Comparison of ENCODE assay signal across 14 cellular contexts in the genomic region with DNA sequence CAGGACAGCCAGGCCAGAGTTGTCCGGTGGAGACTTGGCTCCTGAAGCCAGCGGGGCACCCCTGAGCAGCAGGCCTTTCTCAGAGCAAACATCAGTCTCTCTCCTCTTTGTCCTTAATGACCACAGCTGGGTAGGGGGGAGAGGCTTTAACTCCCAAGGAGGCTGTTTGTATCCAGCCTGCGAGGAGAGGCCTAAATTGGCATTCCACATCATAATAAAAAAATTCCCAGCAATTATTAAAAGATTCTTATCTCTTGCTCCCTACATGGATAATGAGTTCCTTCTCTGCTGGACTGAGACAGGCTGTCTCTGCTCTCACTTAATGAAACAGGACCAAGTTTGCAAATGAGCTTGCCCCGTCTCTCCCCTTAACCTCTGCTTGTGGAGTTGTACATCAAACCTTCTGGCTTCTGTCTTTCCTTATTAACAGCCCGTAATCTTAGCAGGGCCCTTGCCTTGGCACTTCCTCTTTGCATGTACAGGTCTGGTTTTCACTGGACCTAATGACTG.
DNase-seq lines count a peak whose midpoint lies in the region; ATAC-seq and TF ChIP-seq lines count a peak whose summit lies in the region.
"Had no signal": no experiment of that assay in that cellular context is flagged by ENCODE, and none has a peak within 500 bp of the region (broad histone marks: within the 10 kb centered on the region; RNA-seq: fewer than 3 reads in every experiment).

No MANE protein-coding gene starts in this region.

- no peak for TF ChIP-seq CTCF in A673 (conservative IDR thresholded peaks at IDR 0.05; ENCODE audit: low read depth, low read length)
- TF ChIP-seq CTCF in IMR-90 (conservative IDR thresholded peaks at IDR 0.05; ENCODE audit: low read depth, low read length) = no peak
- TF ChIP-seq CTCF in breast epithelium (IDR thresholded peaks at IDR 0.05) = no peak
- TF ChIP-seq CTCF in neural crest cell (conservative IDR thresholded peaks at IDR 0.05) = no peak

- peaks cover 45% of the 10 kb centered on the region for H3K4me1 Mint-ChIP-seq in neural crest cell
- H3K4me1 Mint-ChIP-seq: natural killer cell had no signal

- H3K23ac ChIP-seq in IMR-90 (ENCODE audit: low read depth, low read length) = peak overlapping the region; percentile 46; the same call in 1 of the 2 replicates

- H3K79me1 ChIP-seq in IMR-90 (ENCODE audit: low read depth in 1 of 2, low read length in 2 of 2) = no peaks in the 10 kb centered on the region

- H3K9ac ChIP-seq in IMR-90 (ENCODE audit: low read depth, low read length) = peak overlapping the region; percentile 10; the same call in 1 of the 2 replicates

- H3K4me1 ChIP-seq in A673 (ENCODE audit: insufficient read depth, low read length, poor library complexity, severe bottlenecking) (peaks cover 19% of the 10 kb centered on the region), IMR-90 (ENCODE audit: control insufficient read depth, insufficient read depth, low read length) (peaks cover 36% of the 10 kb centered on the region), breast epithelium (peaks cover 10 to 12% of the 10 kb centered on the region in 2 donors)

- peaks cover 10% of the 10 kb centered on the region for H3K9me1 ChIP-seq in IMR-90 (ENCODE audit: insufficient read depth, low read length)

- H3K56ac ChIP-seq in IMR-90 (ENCODE audit: extremely low read depth, insufficient read depth, low read length) = peak overlapping the region; percentile 21; the same call in 1 of the 2 replicates

- peak overlapping the region; percentile 94 for H2BK5ac ChIP-seq in IMR-90 (ENCODE audit: low read depth, low read length, poor library complexity, severe bottlenecking)

- H3K36me3 ChIP-seq in A673 (ENCODE audit: insufficient read depth, low read length, poor library complexity, severe bottlenecking) = no peaks in the 10 kb centered on the region
- H3K36me3 ChIP-seq in IMR-90 (ENCODE audit: control insufficient read depth, insufficient read depth, low read length) = no peaks in the 10 kb centered on the region
- no peaks in the 10 kb centered on the region for H3K36me3 ChIP-seq in breast epithelium

- H2BK15ac ChIP-seq in IMR-90 (ENCODE audit: low read depth, low read length) = 0 out of 3 replicates have a peak overlapping the region, but pooled peaks have one; percentile 49

- H3K4me2 ChIP-seq in IMR-90 (ENCODE audit: low read depth, low read length) = peak overlapping the region; percentile 22; the same call in 1 of the 2 replicates

- H2AK5ac ChIP-seq in IMR-90 (ENCODE audit: low read depth, low read length) = peak overlapping the region; percentile 83

- H3K18ac ChIP-seq in IMR-90 (ENCODE audit: low read depth, low read length) = peak overlapping the region; percentile 79

- peak overlapping the region; percentile 82 for H2BK20ac ChIP-seq in IMR-90 (ENCODE audit: low read depth, low read length)

- DNase-seq in A673 (ENCODE audit: low spot score) (peak; percentile 54), IMR-90 (no peak), breast epithelium (ENCODE audit: low spot score in 2 of 2) (no peak), neural crest cell (ENCODE audit: low read depth, low spot score) (no peak), anterior cingulate cortex (lab: John Stamatoyannopoulos, UW) (no peak), NCI-H2081 treated with DMSO at 0.1 percent for 48 hours (lab: John Stamatoyannopoulos, UW) (no peak)
- DNase-seq: activated CD8-positive, alpha-beta memory T cell treated with anti-CD3 and anti-CD28 coated beads for 24 hours; DMS53; natural killer cell; NCI-H146; NCI-H748 treated with DMSO at 0.1 percent for 48 hours had no signal

- in situ Hi-C loops in IMR-90 (cut with MboI; ENCODE audit: low sequenced_read_pairs) = loop anchor here (25.0 kb wide), 1 partner anchor 1111 kb away; no protein-coding TSS in a partner anchor

- BruUV-seq in A673 (replicated peaks; lab: Mats Ljungman, UMichigan) = no TSS peak
- BruUV-seq in IMR-90 (replicated peaks; lab: Mats Ljungman, UMichigan) = no TSS peak

- TF ChIP-seq RAD21 in IMR-90 (IDR thresholded peaks at IDR 0.05; ENCODE audit: low read length) = no peak

- H3K9me3 ChIP-seq in A673 (ENCODE audit: low read depth, low read length, poor library complexity, severe bottlenecking) (no peaks in the 10 kb centered on the region), IMR-90 (ENCODE audit: control insufficient read depth, insufficient read depth, low read length) (no peaks in the 10 kb centered on the region), breast epithelium (no peaks in the 10 kb centered on the region)

- H3K27me3 Mint-ChIP-seq in neural crest cell (ENCODE audit: low read depth) = peaks cover 92% of the 10 kb centered on the region

- peak overlapping the region; percentile 71 for H2AFZ ChIP-seq in IMR-90 (replicated peaks; ENCODE audit: low read length, poor library complexity)

- peak overlapping the region; percentile 28 for H3K27ac Mint-ChIP-seq in neural crest cell (ENCODE audit: unreplicated experiment)
- H3K27ac Mint-ChIP-seq: natural killer cell had no signal

- no peaks in the 10 kb centered on the region for H3K27me3 ChIP-seq in A673 (replicated peaks; ENCODE audit: insufficient read depth, low read depth, low read length, poor library complexity)
- peaks cover 2% of the 10 kb centered on the region; the same call in 1 of the 2 replicates for H3K27me3 ChIP-seq in IMR-90 (ENCODE audit: control insufficient read depth, insufficient read depth, low read length)
- no peaks in the 10 kb centered on the region for H3K27me3 ChIP-seq in breast epithelium

- no peak overlapping the region for H3K27ac ChIP-seq in A673 (ENCODE audit: low read depth, low read length, poor library complexity, severe bottlenecking)
- H3K27ac ChIP-seq in IMR-90 (ENCODE audit: insufficient read depth, low read length) = peak overlapping the region; percentile 34
- peak overlapping the region; percentile 56 to 78 for H3K27ac ChIP-seq in breast epithelium

- H3K14ac ChIP-seq in IMR-90 (replicated peaks; ENCODE audit: low read depth, low read length) = peak overlapping the region; percentile 77

- H3K4ac ChIP-seq in IMR-90 (ENCODE audit: low read depth, low read length) = peak overlapping the region; percentile 76

- H2AK9ac ChIP-seq in IMR-90 (replicated peaks; ENCODE audit: low read depth, low read length, poor library complexity) = peak overlapping the region; percentile 78

- H4K8ac ChIP-seq in IMR-90 (ENCODE audit: low read depth in 2 of 2, low read length in 2 of 2) = peak overlapping the region; percentile 32 to 92

- H4K20me1 ChIP-seq in IMR-90 (ENCODE audit: insufficient read depth, low read length) = no peaks in the 10 kb centered on the region

- ATAC-seq in IMR-90 (ENCODE audit: low read depth) (no peak), HG03159 (IDR thresholded peaks at IDR 0.05; ENCODE audit: unreplicated experiment) (no peak), GM19467 (IDR thresholded peaks at IDR 0.05; ENCODE audit: unreplicated experiment) (no peak)
- ATAC-seq: K562, natural killer cell had no signal

- no peak overlapping the region for H3K4me3 Mint-ChIP-seq in neural crest cell
- H3K4me3 Mint-ChIP-seq: natural killer cell had no signal

- H3K36me3 Mint-ChIP-seq in neural crest cell (ENCODE audit: low read depth) = no peaks in the 10 kb centered on the region
- H3K36me3 Mint-ChIP-seq: natural killer cell had no signal

- peak overlapping the region; percentile 73 for H4K5ac ChIP-seq in IMR-90 (ENCODE audit: low read depth, low read length)

- H3K9me3 Mint-ChIP-seq in neural crest cell = no peaks in the 10 kb centered on the region
- H3K9me3 Mint-ChIP-seq: natural killer cell had no signal

- peak overlapping the region; percentile 86 for H4K91ac ChIP-seq in IMR-90 (ENCODE audit: insufficient read depth, low read depth, low read length)

- POLR2A ChIA-PET in A673 (lab: Charles Lee; ENCODE audit: low non-redundant PET) = no interaction called here
- POLR2A ChIA-PET in IMR-90 (lab: Charles Lee; ENCODE audit: unreplicated experiment) = interaction anchor here (1.0 kb wide), 2 partner anchors 12 to 35 kb away, joined by 3 read pairs; no protein-coding TSS in a partner anchor

- intact Hi-C loops in A673 (cut with micrococcal nuclease; ENCODE audit: unreplicated experiment) = no loop called here
- intact Hi-C loops in IMR-90 (cut with micrococcal nuclease) = no loop called here
- intact Hi-C loops in breast epithelium (cut with DNase I; ENCODE audit: low total_unique reads) = no loop called here

- dilution Hi-C loops in IMR-90 (cut with HindIII; ENCODE audit: low sequenced_read_pairs, unreplicated experiment) = no loop called here

- WGBS in IMR-90 (ENCODE audit: extremely low coverage in 2 of 2, insufficient read length in 1 of 2), 2 experiments = no CpG with 5 or more reads among the region's 5 CpGs

- peak overlapping the region; percentile 90 for H2BK120ac ChIP-seq in IMR-90 (ENCODE audit: low read depth, low read length)

- H3K4me3 ChIP-seq in A673 (ENCODE audit: low read depth, low read length, poor library complexity, severe bottlenecking) = no peak overlapping the region
- H3K4me3 ChIP-seq in IMR-90 (ENCODE audit: insufficient read depth, low read depth, low read length) = no peak overlapping the region
- H3K4me3 ChIP-seq in breast epithelium = no peak overlapping the region
- H3K4me3 ChIP-seq: K562 had no signal

- CTCF ChIA-PET in A673 (lab: Charles Lee) (interaction anchor here (0.6 kb wide), 1 partner anchor 11 kb away, joined by 3 read pairs; no protein-coding TSS in a partner anchor), IMR-90 (lab: Yijun Ruan, JAX) (interaction anchor here (0.8 to 3.0 kb wide), 3 partner anchors 21 to 23 kb away, joined by 5 to 14 read pairs (median 10); no protein-coding TSS in a partner anchor)

- TF ChIP-seq POLR2A in IMR-90 (IDR thresholded peaks at IDR 0.05; ENCODE audit: low read depth, low read length) (no peak), breast epithelium (IDR thresholded peaks at IDR 0.05) (no peak)

TF ChIP-seq in IMR-90, 13 proteins besides CTCF, POLR2A, EP300 and RAD21:
- TF ChIP-seq MAZ (IDR thresholded peaks at IDR 0.05; ENCODE audit: borderline replicate concordance, low read depth, low read length) (no peak), NFE2L2 (IDR thresholded peaks at IDR 0.05; ENCODE audit: low read depth, low read length) (no peak), BHLHE40 (IDR thresholded peaks at IDR 0.05; ENCODE audit: low read depth, low read length) (no peak), FOS (IDR thresholded peaks at IDR 0.05; ENCODE audit: low read depth, low read length) (no peak)
- TF ChIP-seq, protein P1, sequence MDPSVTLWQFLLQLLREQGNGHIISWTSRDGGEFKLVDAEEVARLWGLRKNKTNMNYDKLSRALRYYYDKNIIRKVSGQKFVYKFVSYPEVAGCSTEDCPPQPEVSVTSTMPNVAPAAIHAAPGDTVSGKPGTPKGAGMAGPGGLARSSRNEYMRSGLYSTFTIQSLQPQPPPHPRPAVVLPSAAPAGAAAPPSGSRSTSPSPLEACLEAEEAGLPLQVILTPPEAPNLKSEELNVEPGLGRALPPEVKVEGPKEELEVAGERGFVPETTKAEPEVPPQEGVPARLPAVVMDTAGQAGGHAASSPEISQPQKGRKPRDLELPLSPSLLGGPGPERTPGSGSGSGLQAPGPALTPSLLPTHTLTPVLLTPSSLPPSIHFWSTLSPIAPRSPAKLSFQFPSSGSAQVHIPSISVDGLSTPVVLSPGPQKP (IDR thresholded peaks at IDR 0.05; ENCODE audit: borderline replicate concordance, low read depth, low read length) = no peak
